In the genomic region with DNA sequence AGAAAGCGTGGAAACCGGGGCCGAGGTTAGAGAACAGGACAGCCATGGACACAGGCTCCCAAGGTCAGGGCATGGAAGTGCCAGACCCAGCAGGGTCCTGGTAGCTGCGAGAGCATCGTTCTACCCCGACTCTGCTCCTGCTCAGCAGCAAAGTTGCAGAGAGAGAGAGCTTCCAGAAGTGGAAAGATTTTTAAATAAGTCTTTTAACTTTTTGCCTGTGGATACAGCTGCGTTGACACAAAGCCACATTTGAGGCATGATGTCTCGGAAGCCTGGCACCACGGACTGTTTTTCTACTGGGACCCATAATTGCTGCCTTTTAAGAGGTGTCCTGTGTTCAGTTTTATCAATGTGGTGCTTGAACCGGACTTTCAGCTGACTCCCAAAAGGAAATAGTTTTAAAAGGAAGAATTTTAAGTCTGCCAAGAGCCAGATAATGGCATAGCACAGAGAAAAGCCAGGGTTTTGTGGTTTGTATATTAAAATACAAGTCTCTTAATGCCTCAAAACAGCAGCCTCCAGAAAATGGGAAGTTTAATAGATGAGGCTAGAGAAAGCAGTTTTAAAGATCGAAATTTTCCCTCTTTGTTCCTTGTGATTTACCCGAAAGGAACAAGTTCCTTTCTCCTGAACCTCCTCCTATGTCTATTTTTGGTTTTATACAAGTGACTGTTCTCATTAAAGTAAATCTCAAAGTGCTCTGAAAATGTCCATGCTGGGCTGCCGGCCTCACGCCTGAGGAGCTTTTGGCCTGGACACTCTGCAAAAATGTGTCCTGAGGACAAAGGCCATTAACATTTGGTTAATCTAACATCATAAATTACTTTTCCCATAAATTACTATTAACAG, we compare ENCODE assay signal across 8 cellular contexts.
DNase-seq lines count a peak whose midpoint lies in the region; ATAC-seq and TF ChIP-seq lines count a peak whose summit lies in the region.
"Had no signal": no experiment of that assay in that cellular context is flagged by ENCODE, and none has a peak within 500 bp of the region (broad histone marks: within the 10 kb centered on the region; RNA-seq: fewer than 3 reads in every experiment).

No MANE protein-coding gene starts in this region.

- TF ChIP-seq POLR2A in vagina (IDR thresholded peaks at IDR 0.05), result no peak

- peak; percentile 50 for DNase-seq in astrocyte of the spinal cord (ENCODE audit: low read depth, low spot score)
- no peak for DNase-seq in left ventricle myocardium inferior
- no peak for DNase-seq in osteocyte (ENCODE audit: extremely low spot score, unreplicated experiment)
- no peak for DNase-seq in vagina (ENCODE audit: extremely low spot score in 2 of 2)
- DNase-seq in stimulated activated CD4-positive, alpha-beta T cell treated with anti-CD3 and anti-CD28 coated beads, Interleukin-4, amount 100 ng/mL, for 4 hours, result no peak
- DNase-seq in left colon, result no peak
- DNase-seq: activated CD4-positive, alpha-beta memory T cell treated with anti-CD3 and anti-CD28 coated beads for 36 hours had no signal

- peak overlapping the region; percentile 81 for H3K27ac ChIP-seq in left ventricle myocardium inferior (replicated peaks)
- H3K27ac ChIP-seq in vagina, result peak overlapping the region; percentile 85

- H3K36me3 ChIP-seq in left ventricle myocardium inferior (no peaks in the 10 kb centered on the region), vagina (no peaks in the 10 kb centered on the region)

- peak overlapping the region; percentile 44 for H3K4me3 Mint-ChIP-seq in osteocyte (ENCODE audit: unreplicated experiment)
- H3K4me3 Mint-ChIP-seq: activated CD4-positive, alpha-beta memory T cell treated with anti-CD3 and anti-CD28 coated beads for 36 hours had no signal

- H3K27me3 Mint-ChIP-seq in osteocyte (ENCODE audit: unreplicated experiment), result no peaks in the 10 kb centered on the region

- TF ChIP-seq CTCF in astrocyte of the spinal cord (IDR thresholded peaks at IDR 0.05; ENCODE audit: low read depth, low read length) (no peak), left ventricle myocardium inferior (IDR thresholded peaks at IDR 0.05; ENCODE audit: borderline replicate concordance) (no peak), osteocyte (IDR thresholded peaks at IDR 0.05) (no peak), vagina (IDR thresholded peaks at IDR 0.05) (no peak)

- peaks cover 5% of the 10 kb centered on the region for H3K36me3 Mint-ChIP-seq in osteocyte (ENCODE audit: unreplicated experiment)
- H3K36me3 Mint-ChIP-seq: activated CD4-positive, alpha-beta memory T cell treated with anti-CD3 and anti-CD28 coated beads for 36 hours had no signal

- intact Hi-C loops in left ventricle myocardium inferior (cut with micrococcal nuclease) (no loop called here), vagina (cut with DNase I) (no loop called here), left colon (cut with DNase I, micrococcal nuclease) (no loop called here)

- in situ Hi-C loops in astrocyte of the spinal cord (cut with HindIII; ENCODE audit: low sequenced_read_pairs), result no loop called here

- ATAC-seq in left colon, result no peak
- no peak for ATAC-seq in HG02870 (IDR thresholded peaks at IDR 0.05; ENCODE audit: unreplicated experiment)

- peaks cover 25% of the 10 kb centered on the region for H3K4me1 Mint-ChIP-seq in osteocyte (ENCODE audit: unreplicated experiment)

- H3K4me3 ChIP-seq in astrocyte of the spinal cord (ENCODE audit: low read depth, low read length) (no peak overlapping the region), left ventricle myocardium inferior (peak overlapping the region; percentile 0), vagina (peak overlapping the region in 1 of 2 donors; percentile 35)

- H3K9me3 Mint-ChIP-seq in osteocyte (ENCODE audit: unreplicated experiment), result no peaks in the 10 kb centered on the region

- H3K27me3 ChIP-seq in left ventricle myocardium inferior (ENCODE audit: low read depth) (no peaks in the 10 kb centered on the region), vagina (no peaks in the 10 kb centered on the region)

- H3K4me1 ChIP-seq in left ventricle myocardium inferior (peaks cover 32% of the 10 kb centered on the region), vagina (peaks cover 26% of the 10 kb centered on the region)

- H3K9me3 ChIP-seq in left ventricle myocardium inferior (replicated peaks), result no peaks in the 10 kb centered on the region
- no peaks in the 10 kb centered on the region for H3K9me3 ChIP-seq in vagina

- H3K27ac Mint-ChIP-seq in osteocyte (ENCODE audit: unreplicated experiment), result peak overlapping the region; percentile 94
- H3K27ac Mint-ChIP-seq: activated CD4-positive, alpha-beta memory T cell treated with anti-CD3 and anti-CD28 coated beads for 36 hours had no signal
